8 cellular contexts compared by ENCODE assay signal in the genomic region with DNA sequence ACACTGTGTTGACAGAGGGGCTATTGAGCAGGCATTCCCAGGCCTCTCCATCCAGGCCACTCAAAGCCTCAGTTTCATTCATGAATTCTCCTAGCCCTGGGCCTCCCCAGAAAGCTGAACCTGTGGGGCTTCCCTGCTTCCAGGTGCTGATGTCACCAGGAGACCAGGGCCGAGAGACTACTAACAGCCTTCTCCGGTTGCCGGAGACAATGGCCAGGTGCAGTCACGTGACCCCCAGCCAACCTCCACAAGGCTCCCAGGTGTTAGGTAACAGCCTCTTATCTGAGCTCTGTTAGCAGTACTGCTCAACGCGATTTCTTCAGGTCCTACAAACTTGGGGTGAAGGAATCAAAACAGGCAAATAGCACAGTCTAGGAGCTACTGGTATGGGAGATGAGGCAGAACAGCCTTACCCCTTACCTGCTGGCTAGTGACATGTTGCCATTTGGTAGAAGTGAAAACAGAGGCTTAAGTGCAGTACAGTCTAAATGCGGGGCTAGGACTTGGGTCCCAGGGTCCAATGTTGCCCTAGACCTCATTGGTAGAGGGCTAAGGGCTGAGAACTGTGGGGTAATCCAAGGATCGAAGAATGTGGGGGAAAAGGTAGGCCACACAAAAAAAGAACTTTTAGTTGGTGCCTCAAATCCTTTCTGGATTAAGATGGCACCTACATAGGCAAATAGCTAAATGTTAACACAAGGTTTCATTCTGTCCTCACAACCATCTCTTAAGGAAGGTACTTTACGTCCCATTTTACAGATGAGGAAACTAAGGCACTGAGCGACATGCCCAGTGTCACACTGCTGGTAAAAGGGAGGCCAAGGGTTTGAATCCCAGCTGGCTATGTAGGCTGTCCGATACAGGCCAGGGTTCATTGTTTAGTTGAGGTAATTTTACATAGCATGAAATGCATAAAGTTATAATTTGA. TPM values are rescaled to one million over a fixed set of nuclear protein-coding genes. Genes with fewer than 3 reads are reported as not detected.
DNase-seq lines count a peak whose midpoint lies in the region; ATAC-seq and TF ChIP-seq lines count a peak whose summit lies in the region.

No MANE protein-coding gene starts in this region.

- ATAC-seq in GM19463 (IDR thresholded peaks at IDR 0.05; ENCODE audit: unreplicated experiment), result no peak
- no peak for ATAC-seq in HG02798 (IDR thresholded peaks at IDR 0.05; ENCODE audit: poor library complexity, unreplicated experiment)
- ATAC-seq in aorta (ENCODE audit: low FRiP score), result no peak

- peak overlapping the region; percentile 66; the same call in 1 of the 2 replicates for H3K9ac ChIP-seq in BLaER1

- H3K4me1 ChIP-seq in BLaER1, result peaks cover 80% of the 10 kb centered on the region
- peaks cover 0 to 27% (median 19%) of the 10 kb centered on the region in 4 donors for H3K4me1 ChIP-seq in tibial artery
- no peaks in the 10 kb centered on the region for H3K4me1 ChIP-seq in aorta (ENCODE audit: control insufficient read depth in 1 of 2, insufficient read depth in 2 of 2, low read length in 2 of 2)

- H3K4me3 Mint-ChIP-seq in immature natural killer cell, result peak overlapping the region; percentile 98 to 100 (median 99)

- intact Hi-C loops in tibial artery (cut with DNase I; ENCODE audit: low total_unique reads) (no loop called here), aorta (cut with DNase I) (no loop called here)

- DNase-seq in LNCaP clone FGC (ENCODE audit: low read depth) (peak; percentile 66), WERI-Rb-1 (peak; percentile 15), immature natural killer cell (no peak), tibial artery (no peak), aorta (no peak)

- H3K36me3 Mint-ChIP-seq in immature natural killer cell, result peaks cover 19 to 44% (median 38%) of the 10 kb centered on the region in 3 donors

- peaks cover 14 to 30% (median 23%) of the 10 kb centered on the region in 3 donors for H3K27me3 Mint-ChIP-seq in immature natural killer cell (ENCODE audit: low read depth in 3 of 3)

- TF ChIP-seq CTCF in LNCaP clone FGC (IDR thresholded peaks at IDR 0.05; ENCODE audit: control insufficient read depth, extremely low read depth, insufficient read depth) (no peak), WERI-Rb-1 (IDR thresholded peaks at IDR 0.05; ENCODE audit: low read depth, low read length) (no peak), tibial artery (IDR thresholded peaks at IDR 0.05) (no peak)

- WGBS in aorta, 2 donors, result 88 to 94% methylated on average over 11 of the region's 11 CpGs

- H3K4me3 ChIP-seq in BLaER1, result no peak overlapping the region
- H3K4me3 ChIP-seq in LNCaP clone FGC (ENCODE audit: low read depth, low read length), result no peak overlapping the region
- no peak overlapping the region for H3K4me3 ChIP-seq in WERI-Rb-1 (ENCODE audit: low read depth, low read length)
- H3K4me3 ChIP-seq in tibial artery, result no peak overlapping the region
- no peak overlapping the region for H3K4me3 ChIP-seq in aorta (ENCODE audit: low read length in 2 of 2)

- peaks cover 25% of the 10 kb centered on the region for H3K36me3 ChIP-seq in BLaER1
- H3K36me3 ChIP-seq in WERI-Rb-1, result peaks cover 77% of the 10 kb centered on the region
- no peaks in the 10 kb centered on the region for H3K36me3 ChIP-seq in tibial artery
- no peaks in the 10 kb centered on the region for H3K36me3 ChIP-seq in aorta (ENCODE audit: control insufficient read depth in 1 of 2, insufficient read depth in 2 of 2, low read length in 1 of 2)

- peaks cover 74 to 81% of the 10 kb centered on the region in 2 donors for H3K4me1 Mint-ChIP-seq in immature natural killer cell

- H3K9me3 ChIP-seq in BLaER1 (no peaks in the 10 kb centered on the region), WERI-Rb-1 (ENCODE audit: severe bottlenecking) (no peaks in the 10 kb centered on the region), tibial artery (no peaks in the 10 kb centered on the region), aorta (ENCODE audit: control insufficient read depth, low read length) (no peaks in the 10 kb centered on the region)

- H3K9me3 Mint-ChIP-seq in immature natural killer cell, result no peaks in the 10 kb centered on the region

- peak overlapping the region; percentile 84 for H3K4me2 ChIP-seq in BLaER1

- H3K27ac Mint-ChIP-seq in immature natural killer cell, result peak overlapping the region; percentile 98 to 100 (median 99)

- H3K27me3 ChIP-seq in BLaER1 (no peaks in the 10 kb centered on the region), WERI-Rb-1 (ENCODE audit: insufficient read depth, low read depth, severe bottlenecking) (no peaks in the 10 kb centered on the region), tibial artery (peaks cover 0 to 25% of the 10 kb centered on the region in 2 donors), aorta (ENCODE audit: control insufficient read depth in 1 of 2, insufficient read depth in 2 of 2, low read length in 1 of 2) (no peaks in the 10 kb centered on the region)

- H3K27ac ChIP-seq in BLaER1 (no peak overlapping the region), WERI-Rb-1 (peak overlapping the region; percentile 22; the same call in 1 of the 2 replicates), tibial artery (no peak overlapping the region), aorta (ENCODE audit: low read depth in 1 of 2, low read length in 2 of 2) (no peak overlapping the region)

- H4K20me1 ChIP-seq in BLaER1, result peaks cover 73% of the 10 kb centered on the region

RNA-seq across cellular contexts. Expression of gene CCDC88C, which starts 3.8 kb away (rescaled TPM):
- polyA plus RNA-seq in immature natural killer cell, result 10 to 100 TPM; 19.5 to 58.2 (median 21.2) TPM
- total RNA-seq in aorta, result 10 to 100 TPM in 1 of 2 donors, 1 to 10 TPM in 1; 9.2 to 18.4 TPM
- polyA plus RNA-seq in aorta, result 1 to 10 TPM in 1 of 2 donors, under 1 TPM in 1; 0.33 to 3.0 TPM

Comparison
In these comparisons a context has a peak if more than half of its experiments do, and no peak if none do; other contexts are left out.
1. DNase-seq: peak in LNCaP clone FGC (single experiment) and WERI-Rb-1 (single experiment); none in immature natural killer cell (0 of 3), tibial artery (0 of 2) and aorta (0 of 2).
2. RNA of gene CCDC88C, which starts 3.8 kb away (polyA plus RNA-seq): 19.5 to 58.2 TPM in immature natural killer cell; 0.33 to 3.0 TPM in aorta; every median in the first group is over 4 times any median in the second.